ENCODE assay signal across 8 cellular contexts in the genomic region with DNA sequence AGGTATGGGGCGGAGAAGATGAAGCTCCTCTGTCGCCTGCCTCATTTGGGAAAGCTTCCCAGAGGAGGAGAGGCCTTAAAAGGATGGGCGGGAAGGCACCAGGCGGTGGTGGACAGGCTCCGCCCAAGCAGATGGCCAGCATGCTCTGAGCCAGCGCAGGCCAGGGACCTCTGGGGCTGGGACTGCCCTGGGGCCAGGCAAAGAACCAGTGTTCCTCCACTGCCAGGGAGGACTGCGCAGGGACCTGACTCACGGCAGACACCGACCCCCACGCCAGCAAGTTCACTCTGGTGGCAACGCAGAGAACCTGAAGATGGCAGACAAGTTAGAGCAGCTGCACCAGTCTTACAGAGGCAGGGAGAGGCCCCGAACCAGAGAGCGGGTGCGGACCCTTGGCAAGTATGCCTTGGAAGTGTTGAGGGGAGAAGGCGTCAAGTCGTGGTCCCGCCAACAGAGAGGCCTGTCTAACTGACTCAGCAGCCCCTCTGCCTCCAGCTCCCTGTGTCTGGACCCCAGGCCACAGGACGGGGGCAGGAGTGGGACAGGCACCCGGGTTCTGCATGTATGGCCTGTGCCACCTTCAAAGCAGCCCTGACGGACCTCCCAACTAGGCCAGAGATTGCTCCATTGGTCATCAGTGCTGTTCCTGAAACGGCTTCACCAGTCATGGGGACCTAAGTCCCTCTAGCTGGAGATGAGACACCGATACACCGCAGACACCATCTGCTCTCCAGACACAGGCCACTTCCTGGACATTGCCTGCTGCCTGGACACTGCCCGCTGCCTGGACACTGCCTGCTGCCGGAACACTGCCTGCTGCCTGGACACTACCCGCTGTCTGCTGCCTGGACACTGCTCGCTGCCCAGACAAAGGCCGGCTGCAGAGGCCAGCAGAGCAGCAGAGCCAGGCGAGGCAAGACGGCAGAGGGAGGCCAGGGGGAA.
DNase-seq lines count a peak whose midpoint lies in the region; ATAC-seq and TF ChIP-seq lines count a peak whose summit lies in the region.

No MANE protein-coding gene starts in this region.

- peaks cover 18 to 89% (median 61%) of the 10 kb centered on the region in 9 donors for H3K4me1 ChIP-seq in heart right ventricle
- peaks cover 82 to 96% (median 95%) of the 10 kb centered on the region in 3 donors for H3K4me1 ChIP-seq in skeletal muscle tissue (ENCODE audit: control insufficient read depth in 3 of 3, insufficient read depth in 3 of 3, low read length in 3 of 3)

- H3K27me3 ChIP-seq in heart right ventricle (no peaks in the 10 kb centered on the region), skeletal muscle tissue (ENCODE audit: control insufficient read depth in 3 of 3, insufficient read depth in 3 of 3, low read length in 3 of 3) (no peaks in the 10 kb centered on the region)

- H3K4me3 ChIP-seq in heart right ventricle (peak overlapping the region in 3 of 10 donors; percentile 15 to 42 (median 35)), skeletal muscle tissue (ENCODE audit: low read length in 3 of 3) (peak overlapping the region; percentile 35 to 64 (median 54))

- no peaks in the 10 kb centered on the region for H3K9me3 Mint-ChIP-seq in activated B cell treated with CpG ODN at 0.5 μM for 24 hours

- no peak for ATAC-seq in activated B cell treated with CpG ODN at 0.5 μM for 24 hours (ENCODE audit: low read depth)
- ATAC-seq in heart right ventricle = peak; percentile 41 to 78 (median 68)
- ATAC-seq in GM19395 (IDR thresholded peaks at IDR 0.05; ENCODE audit: unreplicated experiment) = no peak

- H3K27ac Mint-ChIP-seq in activated B cell treated with CpG ODN at 0.5 μM for 24 hours = no peak overlapping the region

- CTCF ChIA-PET in activated B cell treated with CpG ODN at 0.5 μM for 24 hours (lab: Charles Lee) = interaction anchor here (0.6 kb wide), 1 partner anchor 120 kb away, joined by 3 read pairs; no protein-coding TSS in a partner anchor

- TF ChIP-seq CTCF in activated B cell treated with CpG ODN at 0.5 μM for 24 hours (IDR thresholded peaks at IDR 0.05) (no peak), heart right ventricle (IDR thresholded peaks at IDR 0.05) (no peak)

- intact Hi-C loops in activated B cell treated with CpG ODN at 0.5 μM for 24 hours (cut with micrococcal nuclease) (loop anchor here (1.0 kb wide), 2 partner anchors 18 to 93 kb away; no protein-coding TSS in a partner anchor), heart right ventricle (cut with DNase I) (no loop called here)

- H3K4me3 Mint-ChIP-seq in activated B cell treated with CpG ODN at 0.5 μM for 24 hours = no peak overlapping the region

- peak; percentile 76 for DNase-seq in GM04503 (ENCODE audit: low read depth)
- peak; percentile 13 for DNase-seq in activated B cell treated with CpG ODN at 0.5 μM for 24 hours
- DNase-seq in heart right ventricle = peak; percentile 48 to 75
- no peak for DNase-seq in GM19238 (ENCODE audit: insufficient read length, low spot score)
- no peak for DNase-seq in stimulated activated CD4-positive, alpha-beta T cell treated with anti-CD3 and anti-CD28 coated beads, Interleukin-4, amount 100 ng/mL, for 24 hours
- no peak for DNase-seq in NCI-H1105 (lab: John Stamatoyannopoulos, UW)

- POLR2A ChIA-PET in activated B cell treated with CpG ODN at 0.5 μM for 24 hours (lab: Charles Lee) = interaction anchor here (1.0 to 1.8 kb wide), 2 partner anchors 105 to 125 kb away, joined by 6 to 7 read pairs; partner anchors contain the start of gene HDAC4

- WGBS in heart right ventricle, 2 donors = 76 to 79% methylated on average over 30 of the region's 30 CpGs

- peak overlapping the region; percentile 4 to 76 (median 62) for H3K9ac ChIP-seq in skeletal muscle tissue (ENCODE audit: low read depth in 1 of 3, low read length in 3 of 3)

- no peaks in the 10 kb centered on the region for H3K9me3 ChIP-seq in heart right ventricle
- no peaks in the 10 kb centered on the region for H3K9me3 ChIP-seq in skeletal muscle tissue (ENCODE audit: control insufficient read depth in 3 of 3, low read length in 3 of 3)

- no peaks in the 10 kb centered on the region for H3K36me3 Mint-ChIP-seq in activated B cell treated with CpG ODN at 0.5 μM for 24 hours (ENCODE audit: low read depth)

- H3K27ac ChIP-seq in heart right ventricle (peak overlapping the region in 9 of 10 donors; percentile 54 to 91 (median 73)), skeletal muscle tissue (ENCODE audit: low read depth, low read length) (peak overlapping the region; percentile 89)

- peaks cover 45% of the 10 kb centered on the region for H3K27me3 Mint-ChIP-seq in activated B cell treated with CpG ODN at 0.5 μM for 24 hours

- peaks cover 17% of the 10 kb centered on the region for H3K4me1 Mint-ChIP-seq in activated B cell treated with CpG ODN at 0.5 μM for 24 hours

- H3K36me3 ChIP-seq in heart right ventricle (no peaks in the 10 kb centered on the region), skeletal muscle tissue (ENCODE audit: control insufficient read depth in 3 of 3, insufficient read depth in 3 of 3, low read length in 3 of 3) (peaks cover 0 to 4% (median 4%) of the 10 kb centered on the region in 3 donors)

Comparison
In these comparisons a context has a peak if more than half of its experiments do, and no peak if none do; other contexts are left out.
1. DNase-seq: peak in GM04503 (single experiment), activated B cell treated with CpG ODN at 0.5 μM for 24 hours (single experiment) and heart right ventricle (2 of 2); none in GM19238 (single experiment), stimulated activated CD4-positive, alpha-beta T cell treated with anti-CD3 and anti-CD28 coated beads, Interleukin-4, amount 100 ng/mL, for 24 hours (single experiment) and NCI-H1105 (single experiment).
2. ATAC-seq: peak in heart right ventricle (8 of 8); none in activated B cell treated with CpG ODN at 0.5 μM for 24 hours (single experiment) and GM19395 (single experiment).